ENCODE assay signal across 2 cellular contexts in the genomic region with DNA sequence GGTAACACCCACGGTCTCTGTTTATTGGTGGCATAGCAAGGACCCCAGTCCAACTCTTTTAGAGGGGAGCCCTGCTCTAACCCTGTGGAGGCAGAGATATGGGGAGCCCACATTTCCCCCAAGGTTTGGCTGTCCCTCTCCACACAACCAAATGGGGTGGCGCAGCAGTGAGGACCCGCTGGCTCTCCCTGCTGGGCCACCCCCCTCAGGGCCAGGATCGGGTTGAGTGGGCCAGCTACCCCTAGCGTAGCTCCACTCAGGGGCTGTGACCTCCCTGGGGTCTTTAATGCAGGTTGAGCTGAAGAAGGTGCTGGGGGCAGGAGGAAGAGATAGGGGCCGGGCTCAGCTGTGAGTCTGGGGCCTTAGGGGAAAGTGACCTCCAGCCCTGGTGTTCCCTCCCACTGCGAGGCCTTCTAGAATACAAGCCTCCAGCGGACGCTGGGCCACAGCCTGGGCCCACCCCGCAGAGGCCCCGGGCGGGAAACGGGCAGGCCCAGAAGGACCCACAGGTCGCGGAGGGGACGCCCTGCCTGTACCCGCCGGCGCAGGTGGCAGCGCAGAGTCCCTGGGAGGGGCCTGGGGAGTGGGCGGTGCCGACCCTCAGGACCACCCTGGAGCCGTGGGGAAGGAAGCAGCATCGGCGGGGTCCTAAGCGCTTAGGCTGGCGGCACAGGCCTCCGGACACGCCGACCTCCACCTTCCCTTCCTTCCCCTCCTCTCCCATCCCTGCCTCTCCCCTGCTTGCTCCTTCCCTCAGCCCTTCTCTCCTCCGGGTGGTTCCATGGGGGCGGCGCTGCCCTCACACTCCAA.
TF ChIP-seq lines count a peak whose summit lies in the region.

No MANE protein-coding gene starts in this region.

TF ChIP-seq in HEK293, 187 proteins besides CTCF, POLR2A, EP300 and RAD21 (continues in another document):
- TF ChIP-seq ZNF785 (tag by site-specific recombination; IDR thresholded peaks at IDR 0.05) (no peak), YY1 (tag by site-specific recombination; IDR thresholded peaks at IDR 0.05) (no peak), ZNF280D (tag by site-specific recombination; IDR thresholded peaks at IDR 0.05) (no peak), HOXA7 (CRISPR knock-in tag; IDR thresholded peaks at IDR 0.05; ENCODE audit: borderline replicate concordance) (no peak), ZNF792 (tag by site-specific recombination; IDR thresholded peaks at IDR 0.05) (no peak), ZNF76 (tag by site-specific recombination; IDR thresholded peaks at IDR 0.05; ENCODE audit: borderline replicate concordance, low read depth) (no peak), ZNF221 (tag by site-specific recombination; IDR thresholded peaks at IDR 0.05; ENCODE audit: borderline replicate concordance) (no peak), ZNF701 (tag by site-specific recombination; IDR thresholded peaks at IDR 0.05) (no peak), ZBTB1 (tag by site-specific recombination; IDR thresholded peaks at IDR 0.05) (no peak), SP3 (tag by site-specific recombination; IDR thresholded peaks at IDR 0.05) (no peak), KLF7 (tag by site-specific recombination; IDR thresholded peaks at IDR 0.05; ENCODE audit: borderline replicate concordance) (no peak), ZNF239 (tag by site-specific recombination; IDR thresholded peaks at IDR 0.05) (no peak), ZNF585B (tag by site-specific recombination; IDR thresholded peaks at IDR 0.05) (no peak), IKZF3 (tag by site-specific recombination; IDR thresholded peaks at IDR 0.05) (no peak), ZNF335 (tag by site-specific recombination; conservative IDR thresholded peaks at IDR 0.05) (peak; percentile 26; the same call in 1 of the 2 replicates), ZNF707 (tag by site-specific recombination; IDR thresholded peaks at IDR 0.05) (no peak), KLF17 (tag by site-specific recombination; IDR thresholded peaks at IDR 0.05) (peak; percentile 23; the same call in 1 of the 2 replicates)
- TF ChIP-seq, protein P1, sequence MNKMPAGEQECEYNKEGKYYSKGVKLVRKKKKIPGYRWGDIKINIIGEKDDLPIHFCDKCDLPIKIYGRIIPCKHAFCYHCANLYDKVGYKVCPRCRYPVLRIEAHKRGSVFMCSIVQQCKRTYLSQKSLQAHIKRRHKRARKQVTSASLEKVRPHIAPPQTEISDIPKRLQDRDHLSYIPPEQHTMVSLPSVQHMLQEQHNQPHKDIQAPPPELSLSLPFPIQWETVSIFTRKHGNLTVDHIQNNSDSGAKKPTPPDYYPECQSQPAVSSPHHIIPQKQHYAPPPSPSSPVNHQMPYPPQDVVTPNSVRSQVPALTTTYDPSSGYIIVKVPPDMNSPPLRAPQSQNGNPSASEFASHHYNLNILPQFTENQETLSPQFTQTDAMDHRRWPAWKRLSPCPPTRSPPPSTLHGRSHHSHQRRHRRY (tag by site-specific recombination; IDR thresholded peaks at IDR 0.05), result no peak
- TF ChIP-seq, protein P2, sequence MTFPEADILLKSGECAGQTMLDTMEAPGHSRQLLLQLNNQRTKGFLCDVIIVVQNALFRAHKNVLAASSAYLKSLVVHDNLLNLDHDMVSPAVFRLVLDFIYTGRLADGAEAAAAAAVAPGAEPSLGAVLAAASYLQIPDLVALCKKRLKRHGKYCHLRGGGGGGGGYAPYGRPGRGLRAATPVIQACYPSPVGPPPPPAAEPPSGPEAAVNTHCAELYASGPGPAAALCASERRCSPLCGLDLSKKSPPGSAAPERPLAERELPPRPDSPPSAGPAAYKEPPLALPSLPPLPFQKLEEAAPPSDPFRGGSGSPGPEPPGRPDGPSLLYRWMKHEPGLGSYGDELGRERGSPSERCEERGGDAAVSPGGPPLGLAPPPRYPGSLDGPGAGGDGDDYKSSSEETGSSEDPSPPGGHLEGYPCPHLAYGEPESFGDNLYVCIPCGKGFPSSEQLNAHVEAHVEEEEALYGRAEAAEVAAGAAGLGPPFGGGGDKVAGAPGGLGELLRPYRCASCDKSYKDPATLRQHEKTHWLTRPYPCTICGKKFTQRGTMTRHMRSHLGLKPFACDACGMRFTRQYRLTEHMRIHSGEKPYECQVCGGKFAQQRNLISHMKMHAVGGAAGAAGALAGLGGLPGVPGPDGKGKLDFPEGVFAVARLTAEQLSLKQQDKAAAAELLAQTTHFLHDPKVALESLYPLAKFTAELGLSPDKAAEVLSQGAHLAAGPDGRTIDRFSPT (tag by site-specific recombination; IDR thresholded peaks at IDR 0.05), result peak; percentile 66

TF ChIP-seq in H1, 55 proteins besides CTCF, POLR2A, EP300 and RAD21:
- no peak for TF ChIP-seq CREB1 (IDR thresholded peaks at IDR 0.05)
- no peak for TF ChIP-seq FOSL1 (IDR thresholded peaks at IDR 0.05; ENCODE audit: insufficient read depth, low read depth, low read length)
- TF ChIP-seq TEAD4 (IDR thresholded peaks at IDR 0.05; ENCODE audit: low read depth, low read length), result no peak
- no peak for TF ChIP-seq POU5F1 (IDR thresholded peaks at IDR 0.05; ENCODE audit: low read depth, low read length)
- TF ChIP-seq TBP (IDR thresholded peaks at IDR 0.05; ENCODE audit: low read depth, low read length), result no peak
- TF ChIP-seq GTF2F1 (IDR thresholded peaks at IDR 0.05; ENCODE audit: borderline replicate concordance, low read depth, low read length), result no peak
- TF ChIP-seq, protein P3, sequence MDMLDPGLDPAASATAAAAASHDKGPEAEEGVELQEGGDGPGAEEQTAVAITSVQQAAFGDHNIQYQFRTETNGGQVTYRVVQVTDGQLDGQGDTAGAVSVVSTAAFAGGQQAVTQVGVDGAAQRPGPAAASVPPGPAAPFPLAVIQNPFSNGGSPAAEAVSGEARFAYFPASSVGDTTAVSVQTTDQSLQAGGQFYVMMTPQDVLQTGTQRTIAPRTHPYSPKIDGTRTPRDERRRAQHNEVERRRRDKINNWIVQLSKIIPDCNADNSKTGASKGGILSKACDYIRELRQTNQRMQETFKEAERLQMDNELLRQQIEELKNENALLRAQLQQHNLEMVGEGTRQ (IDR thresholded peaks at IDR 0.05; ENCODE audit: low read length), result no peak
- no peak for TF ChIP-seq RFX5 (IDR thresholded peaks at IDR 0.05; ENCODE audit: borderline replicate concordance, low read depth, low read length)
- no peak for TF ChIP-seq EGR1 (IDR thresholded peaks at IDR 0.05; ENCODE audit: borderline replicate concordance, low read depth, low read length)
- no peak for TF ChIP-seq SIRT6 (IDR thresholded peaks at IDR 0.05; ENCODE audit: low read length)
- TF ChIP-seq YY1 (IDR thresholded peaks at IDR 0.05; ENCODE audit: low read depth, low read length), result no peak
- TF ChIP-seq CHD2 (IDR thresholded peaks at IDR 0.05; ENCODE audit: low read length), result no peak
- TF ChIP-seq TCF12 (IDR thresholded peaks at IDR 0.05; ENCODE audit: low read depth, low read length), result no peak
